15 cellular contexts compared by ENCODE assay signal in the genomic region with DNA sequence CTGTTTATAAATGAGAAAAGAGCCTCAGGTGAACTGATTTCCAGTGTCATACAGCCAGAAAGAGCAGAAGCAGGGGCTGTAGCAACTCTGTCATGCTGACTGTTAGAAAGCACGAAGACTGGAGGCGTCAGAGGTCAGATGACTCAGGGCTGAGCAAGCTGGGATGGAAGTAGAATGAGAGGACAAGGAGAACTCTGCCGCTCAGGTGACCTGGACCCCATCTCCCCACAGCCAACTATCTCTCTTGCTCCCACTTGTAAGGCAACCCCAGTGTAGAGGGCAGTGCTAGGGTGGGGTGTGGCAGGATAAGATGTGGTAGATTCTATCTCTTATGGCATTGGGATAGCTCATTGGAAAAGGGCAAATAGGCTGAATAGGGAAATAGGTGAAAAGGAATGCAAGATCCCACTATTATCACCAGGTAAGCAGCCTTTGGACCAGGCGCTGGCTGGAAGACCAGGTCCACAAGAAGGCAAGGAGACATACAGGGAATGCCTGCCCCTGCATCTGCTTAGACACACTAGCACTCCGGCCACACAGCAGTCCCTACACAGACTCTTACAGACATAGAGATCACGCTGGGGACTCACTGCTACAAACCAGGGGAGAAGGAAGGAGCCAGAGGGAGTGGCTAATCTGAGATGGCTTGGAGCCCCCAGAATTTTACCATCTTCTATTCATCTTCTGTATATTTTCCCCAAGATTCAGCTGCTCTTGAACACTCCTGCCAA. TPM values are rescaled to one million over a fixed set of nuclear protein-coding genes. Genes with fewer than 3 reads are reported as not detected.
A peak's percentile ranks its signal among the peaks of the same experiment; 100 is the strongest.
DNase-seq lines count a peak whose midpoint lies in the region; ATAC-seq and TF ChIP-seq lines count a peak whose summit lies in the region.
"Had no signal": no experiment of that assay in that cellular context is flagged by ENCODE, and none has a peak within 500 bp of the region (broad histone marks: within the 10 kb centered on the region; RNA-seq: fewer than 3 reads in every experiment).

No MANE protein-coding gene starts in this region.

- H3K27me3 Mint-ChIP-seq in T-helper 17 cell = peaks cover 6% of the 10 kb centered on the region
- H3K27me3 Mint-ChIP-seq: activated CD4-positive, alpha-beta T cell treated with anti-CD3 and anti-CD28 coated beads, Interleukin-2, amount 10 ng/mL, durations not matched to agents 24 days and 14 days had no signal

- no peak for TF ChIP-seq CTCF in mammary epithelial cell (conservative IDR thresholded peaks at IDR 0.05 in 1 of 2, IDR thresholded peaks at IDR 0.05 in 1 of 2; ENCODE audit: extremely low read depth in 1 of 2, insufficient read depth in 1 of 2, low read depth in 1 of 2, low read length in 2 of 2)

- no peaks in the 10 kb centered on the region for H4K20me1 ChIP-seq in mammary epithelial cell (ENCODE audit: insufficient read depth, low read length)

- CTCF ChIA-PET in mammary epithelial cell (lab: Charles Lee; ENCODE audit: low non-redundant PET) = interaction anchor here (0.8 kb wide), 1 partner anchor 57 kb away, joined by 3 read pairs; no protein-coding TSS in a partner anchor

- no peak overlapping the region for H3K27ac Mint-ChIP-seq in T-helper 17 cell
- H3K27ac Mint-ChIP-seq: activated CD4-positive, alpha-beta T cell treated with anti-CD3 and anti-CD28 coated beads, Interleukin-2, amount 10 ng/mL, durations not matched to agents 24 days and 14 days; stimulated activated naive B cell treated with anti-CD40 and anti-IgM and Interleukin-4, amounts not matched to agents 10 μg/mL and 1 μg/mL and 100 μg/mL, for 72 hours had no signal

- intact Hi-C loops in mammary epithelial cell (cut with micrococcal nuclease) = loop anchor here (1.0 kb wide), 1 partner anchor 23 kb away; no protein-coding TSS in a partner anchor

- peak overlapping the region; percentile 33 for H3K9ac ChIP-seq in mammary epithelial cell (ENCODE audit: insufficient read depth, low read length)

- no peaks in the 10 kb centered on the region for H3K4me1 Mint-ChIP-seq in T-helper 17 cell
- H3K4me1 Mint-ChIP-seq: activated CD4-positive, alpha-beta T cell treated with anti-CD3 and anti-CD28 coated beads, Interleukin-2, amount 10 ng/mL, durations not matched to agents 24 days and 14 days; stimulated activated naive B cell treated with anti-CD40 and anti-IgM and Interleukin-4, amounts not matched to agents 10 μg/mL and 1 μg/mL and 100 μg/mL, for 72 hours had no signal

- H3K4me3 Mint-ChIP-seq in T-helper 17 cell = no peak overlapping the region
- H3K4me3 Mint-ChIP-seq: activated CD4-positive, alpha-beta T cell treated with anti-CD3 and anti-CD28 coated beads, Interleukin-2, amount 10 ng/mL, durations not matched to agents 24 days and 14 days; stimulated activated naive B cell treated with anti-CD40 and anti-IgM and Interleukin-4, amounts not matched to agents 10 μg/mL and 1 μg/mL and 100 μg/mL, for 72 hours had no signal

- H3K4me3 ChIP-seq in mammary epithelial cell (replicated peaks in 1 of 3; ENCODE audit: insufficient read depth in 1 of 3, low read depth in 2 of 3, low read length in 3 of 3) = no peak overlapping the region

- H3K36me3 ChIP-seq in mammary epithelial cell (ENCODE audit: insufficient read depth, low read length) = no peaks in the 10 kb centered on the region

- peak overlapping the region; percentile 50 for H3K4me2 ChIP-seq in mammary epithelial cell (ENCODE audit: insufficient read depth, low read depth, low read length)

- H3K9me3 ChIP-seq in mammary epithelial cell (replicated peaks; ENCODE audit: insufficient read depth, low read length) (no peaks in the 10 kb centered on the region), T-helper 17 cell (ENCODE audit: control insufficient read depth, low read length, poor library complexity, severe bottlenecking) (no peaks in the 10 kb centered on the region)

- ATAC-seq in T-helper 17 cell (no peak), GM21619 (IDR thresholded peaks at IDR 0.05; ENCODE audit: unreplicated experiment) (no peak)
- ATAC-seq: stimulated activated naive B cell treated with anti-CD40 and anti-IgM and Interleukin-4, amounts not matched to agents 10 μg/mL and 1 μg/mL and 100 μg/mL, for 72 hours had no signal

- H3K4me1 ChIP-seq in mammary epithelial cell (ENCODE audit: insufficient read depth, low read length) = peaks cover 22% of the 10 kb centered on the region

- peak overlapping the region; percentile 44 for H3K27ac ChIP-seq in mammary epithelial cell (ENCODE audit: insufficient read depth, low read depth, low read length)

- H3K36me3 Mint-ChIP-seq in T-helper 17 cell (ENCODE audit: low read depth) = no peaks in the 10 kb centered on the region
- H3K36me3 Mint-ChIP-seq: stimulated activated naive B cell treated with anti-CD40 and anti-IgM and Interleukin-4, amounts not matched to agents 10 μg/mL and 1 μg/mL and 100 μg/mL, for 72 hours had no signal

- H2AFZ ChIP-seq in mammary epithelial cell (ENCODE audit: low read depth, low read length) = peak overlapping the region; percentile 75

- H3K79me2 ChIP-seq in mammary epithelial cell (ENCODE audit: insufficient read depth, low read length) = no peaks in the 10 kb centered on the region

- BruUV-seq in mammary epithelial cell (replicated peaks; lab: Mats Ljungman, UMichigan) = no TSS peak

- no peaks in the 10 kb centered on the region for H3K27me3 ChIP-seq in mammary epithelial cell (ENCODE audit: insufficient read depth, low read length)

- DNase-seq in AG20443 (ENCODE audit: low spot score) (peak; percentile 70), NCI-H460 (ENCODE audit: extremely low read depth, low read depth) (peak; percentile 67), mammary epithelial cell (peak; percentile 85), kidney tubule cell (ENCODE audit: low spot score) (peak; percentile 82), T-helper 17 cell (no peak), superior temporal gyrus (ENCODE audit: extremely low spot score) (no peak)
- no peak for DNase-seq in activated CD4-positive, alpha-beta T cell treated with anti-CD3 and anti-CD28 coated beads, Interleukin-2, amount 50 U/mL, for 4 hours
- DNase-seq: activated CD4-positive, alpha-beta T cell treated with anti-CD3 and anti-CD28 coated beads, Interleukin-2, amount 10 ng/mL, durations not matched to agents 24 days and 14 days; effector CD8-positive, alpha-beta T cell; H7; NCI-H2227 treated with DMSO at 0.1 percent for 48 hours; SIG-M5; stimulated activated naive B cell treated with anti-CD40 and anti-IgM and Interleukin-4, amounts not matched to agents 10 μg/mL and 1 μg/mL and 100 μg/mL, for 72 hours had no signal

- in situ Hi-C loops in mammary epithelial cell (cut with MboI; ENCODE audit: low sequenced_read_pairs in 2 of 2) = loop anchor here in 1 of 2 donors (25.0 kb wide), 2 partner anchors 137 to 313 kb away; a partner anchor contains a TSS

- WGBS in mammary epithelial cell (ENCODE audit: low coverage, missing lambda C conversion rate) = 53% methylated on average over 6 of the region's 6 CpGs

- dilution Hi-C loops in mammary epithelial cell (cut with HindIII; ENCODE audit: low sequenced_read_pairs) = no loop called here

RNA-seq across cellular contexts. Expression of a gene that starts 21.2 kb away (rescaled TPM):
- 0.29 and 0.30 TPM in 2 replicates for total RNA-seq in NCI-H460 (2014; rRNA removed; shearing (Covaris generic))
- not detected in 2 replicates for polyA plus RNA-seq in NCI-H460 (2014; cell fraction: nucleus; rRNA removed)
- total RNA-seq in mammary epithelial cell (10 to 100 TPM in 1 of 2 donors, 1 to 10 TPM in 1; 5.9 to 28.0 TPM), T-helper 17 cell (under 1 TPM in 1 of 2 donors, not detected in 1; 0.65 TPM)
- polyA plus RNA-seq in mammary epithelial cell = 12.9 TPM
- 16.2 TPM for polyA minus RNA-seq in mammary epithelial cell

RNA-seq across cellular contexts. Expression of a gene that starts 30.1 kb away (rescaled TPM):
- 0.22 TPM in 1 of 2 replicates, not detected in the other for total RNA-seq in NCI-H460 (2014; rRNA removed; shearing (Covaris generic))
- polyA plus RNA-seq in NCI-H460 (2014; cell fraction: nucleus; rRNA removed) = 5.0 TPM in 1 of 2 replicates, not detected in the other
- total RNA-seq in mammary epithelial cell (under 1 TPM; 0.19 to 0.33 TPM), T-helper 17 cell (under 1 TPM in 1 of 2 donors, not detected in 1; 0.57 TPM)
- 0.10 TPM for polyA plus RNA-seq in mammary epithelial cell
- polyA minus RNA-seq in mammary epithelial cell = not detected
- total RNA-seq: activated CD4-positive, alpha-beta T cell treated with anti-CD3 and anti-CD28 coated beads, Interleukin-2, amount 10 ng/mL, durations not matched to agents 24 days and 14 days; H7 had no signal
- polyA plus RNA-seq: neural cell had no signal

Comparison
In these comparisons a context has a peak if more than half of its experiments do, and no peak if none do; other contexts are left out.
1. DNase-seq: peak in AG20443 (single experiment), NCI-H460 (single experiment), mammary epithelial cell (single experiment) and kidney tubule cell (single experiment); none in activated CD4-positive, alpha-beta T cell treated with anti-CD3 and anti-CD28 coated beads, Interleukin-2, amount 50 U/mL, for 4 hours (0 of 2), T-helper 17 cell (0 of 3) and superior temporal gyrus (single experiment).